ENCODE assay signal across 35 cellular contexts in genomic region chr11:132222345-132222744, GRCh38.
"Had no signal": no experiment of that assay in that cellular context is flagged by ENCODE, and none has a peak within 500 bp of the region (broad histone marks: within the 10 kb centered on the region; RNA-seq: fewer than 3 reads in every experiment).

No MANE protein-coding gene starts in this region.

- DNase-seq: Karpas-422, Kasumi-1, MG63, MM.1S, MV-4-11, NCI-H1048, NCI-H1092, NCI-H1092 treated with DMSO at 0.1 percent for 48 hours, NCI-H1105, NCI-H1105 treated with DMSO at 0.1 percent for 48 hours, NCI-H1417, NCI-H1436, NCI-H1436 treated with DMSO at 0.1 percent for 48 hours, NCI-H146, NCI-H1694, NCI-H1694 treated with DMSO at 0.1 percent for 48 hours, NCI-H187, NCI-H187 treated with DMSO at 0.1 percent for 48 hours, NCI-H1930, NCI-H2029, NCI-H2029 treated with DMSO at 0.1 percent for 48 hours, NCI-H2081, NCI-H2081 treated with DMSO at 0.1 percent for 48 hours, NCI-H2107, NCI-H2171, NCI-H2171 treated with DMSO at 0.1 percent for 48 hours, NCI-H2227 treated with DMSO at 0.1 percent for 48 hours, NCI-H226, NCI-H345, NCI-H446, NCI-H446 treated with DMSO at 0.1 percent for 48 hours, NCI-H510A, NCI-H510A treated with DMSO at 0.1 percent for 48 hours, NCI-H524, NCI-H524 treated with DMSO at 0.1 percent for 48 hours had no signal
